Comparison of ENCODE assay signal across 1 cellular context in the genomic region with DNA sequence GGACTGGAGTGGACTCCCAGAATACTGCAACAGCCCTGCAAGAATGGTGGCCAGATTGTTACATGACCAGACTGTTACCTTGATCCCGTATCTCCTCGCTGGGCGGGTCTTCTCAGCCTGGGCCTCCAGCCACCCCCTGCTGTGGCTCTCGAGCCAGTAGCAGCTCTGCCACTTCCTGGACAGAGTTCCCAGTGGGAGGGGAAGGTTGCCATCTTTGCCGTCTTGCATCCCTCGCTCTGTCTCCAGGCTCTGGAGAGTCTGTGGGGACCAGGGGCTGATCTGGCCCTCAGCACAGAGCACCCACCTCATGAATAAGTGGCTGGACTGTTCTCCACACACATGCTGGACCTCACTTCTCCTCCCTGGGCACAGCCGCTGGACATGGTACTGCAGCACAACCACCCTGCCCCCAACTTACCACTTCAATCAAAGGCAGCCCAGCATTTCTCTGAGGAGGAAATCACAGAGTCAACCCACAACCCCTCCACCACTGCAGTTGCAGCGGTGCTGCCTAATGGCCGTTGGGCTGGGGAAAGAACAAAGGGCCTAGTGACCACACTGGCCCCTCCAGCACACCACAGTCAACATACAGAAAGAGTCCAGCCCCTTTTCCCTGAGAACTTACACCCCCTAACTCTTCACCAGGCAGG.
TF ChIP-seq lines count a peak whose summit lies in the region.

No MANE protein-coding gene starts in this region.

TF ChIP-seq in H1, 55 proteins besides CTCF, POLR2A, EP300 and RAD21:
- no peak for TF ChIP-seq CHD1 (IDR thresholded peaks at IDR 0.05; ENCODE audit: low read depth, low read length)
- no peak for TF ChIP-seq MAFK (IDR thresholded peaks at IDR 0.05; ENCODE audit: low read depth, low read length)
- no peak for TF ChIP-seq KDM4A (IDR thresholded peaks at IDR 0.05; ENCODE audit: low read depth, low read length, severe bottlenecking)
- no peak for TF ChIP-seq GTF2F1 (IDR thresholded peaks at IDR 0.05; ENCODE audit: borderline replicate concordance, low read depth, low read length)
- TF ChIP-seq ASH2L (IDR thresholded peaks at IDR 0.05; ENCODE audit: low read length) = no peak
- no peak for TF ChIP-seq SIX5 (IDR thresholded peaks at IDR 0.05; ENCODE audit: low read depth, low read length)
- no peak for TF ChIP-seq KDM5A (IDR thresholded peaks at IDR 0.05; ENCODE audit: low read length)
- no peak for TF ChIP-seq CBX5 (IDR thresholded peaks at IDR 0.05; ENCODE audit: low read depth, low read length)
- no peak for TF ChIP-seq RXRA (IDR thresholded peaks at IDR 0.05; ENCODE audit: insufficient read depth, low read depth, low read length)
- TF ChIP-seq YY1 (IDR thresholded peaks at IDR 0.05; ENCODE audit: low read depth, low read length) = no peak
- TF ChIP-seq, protein P1, sequence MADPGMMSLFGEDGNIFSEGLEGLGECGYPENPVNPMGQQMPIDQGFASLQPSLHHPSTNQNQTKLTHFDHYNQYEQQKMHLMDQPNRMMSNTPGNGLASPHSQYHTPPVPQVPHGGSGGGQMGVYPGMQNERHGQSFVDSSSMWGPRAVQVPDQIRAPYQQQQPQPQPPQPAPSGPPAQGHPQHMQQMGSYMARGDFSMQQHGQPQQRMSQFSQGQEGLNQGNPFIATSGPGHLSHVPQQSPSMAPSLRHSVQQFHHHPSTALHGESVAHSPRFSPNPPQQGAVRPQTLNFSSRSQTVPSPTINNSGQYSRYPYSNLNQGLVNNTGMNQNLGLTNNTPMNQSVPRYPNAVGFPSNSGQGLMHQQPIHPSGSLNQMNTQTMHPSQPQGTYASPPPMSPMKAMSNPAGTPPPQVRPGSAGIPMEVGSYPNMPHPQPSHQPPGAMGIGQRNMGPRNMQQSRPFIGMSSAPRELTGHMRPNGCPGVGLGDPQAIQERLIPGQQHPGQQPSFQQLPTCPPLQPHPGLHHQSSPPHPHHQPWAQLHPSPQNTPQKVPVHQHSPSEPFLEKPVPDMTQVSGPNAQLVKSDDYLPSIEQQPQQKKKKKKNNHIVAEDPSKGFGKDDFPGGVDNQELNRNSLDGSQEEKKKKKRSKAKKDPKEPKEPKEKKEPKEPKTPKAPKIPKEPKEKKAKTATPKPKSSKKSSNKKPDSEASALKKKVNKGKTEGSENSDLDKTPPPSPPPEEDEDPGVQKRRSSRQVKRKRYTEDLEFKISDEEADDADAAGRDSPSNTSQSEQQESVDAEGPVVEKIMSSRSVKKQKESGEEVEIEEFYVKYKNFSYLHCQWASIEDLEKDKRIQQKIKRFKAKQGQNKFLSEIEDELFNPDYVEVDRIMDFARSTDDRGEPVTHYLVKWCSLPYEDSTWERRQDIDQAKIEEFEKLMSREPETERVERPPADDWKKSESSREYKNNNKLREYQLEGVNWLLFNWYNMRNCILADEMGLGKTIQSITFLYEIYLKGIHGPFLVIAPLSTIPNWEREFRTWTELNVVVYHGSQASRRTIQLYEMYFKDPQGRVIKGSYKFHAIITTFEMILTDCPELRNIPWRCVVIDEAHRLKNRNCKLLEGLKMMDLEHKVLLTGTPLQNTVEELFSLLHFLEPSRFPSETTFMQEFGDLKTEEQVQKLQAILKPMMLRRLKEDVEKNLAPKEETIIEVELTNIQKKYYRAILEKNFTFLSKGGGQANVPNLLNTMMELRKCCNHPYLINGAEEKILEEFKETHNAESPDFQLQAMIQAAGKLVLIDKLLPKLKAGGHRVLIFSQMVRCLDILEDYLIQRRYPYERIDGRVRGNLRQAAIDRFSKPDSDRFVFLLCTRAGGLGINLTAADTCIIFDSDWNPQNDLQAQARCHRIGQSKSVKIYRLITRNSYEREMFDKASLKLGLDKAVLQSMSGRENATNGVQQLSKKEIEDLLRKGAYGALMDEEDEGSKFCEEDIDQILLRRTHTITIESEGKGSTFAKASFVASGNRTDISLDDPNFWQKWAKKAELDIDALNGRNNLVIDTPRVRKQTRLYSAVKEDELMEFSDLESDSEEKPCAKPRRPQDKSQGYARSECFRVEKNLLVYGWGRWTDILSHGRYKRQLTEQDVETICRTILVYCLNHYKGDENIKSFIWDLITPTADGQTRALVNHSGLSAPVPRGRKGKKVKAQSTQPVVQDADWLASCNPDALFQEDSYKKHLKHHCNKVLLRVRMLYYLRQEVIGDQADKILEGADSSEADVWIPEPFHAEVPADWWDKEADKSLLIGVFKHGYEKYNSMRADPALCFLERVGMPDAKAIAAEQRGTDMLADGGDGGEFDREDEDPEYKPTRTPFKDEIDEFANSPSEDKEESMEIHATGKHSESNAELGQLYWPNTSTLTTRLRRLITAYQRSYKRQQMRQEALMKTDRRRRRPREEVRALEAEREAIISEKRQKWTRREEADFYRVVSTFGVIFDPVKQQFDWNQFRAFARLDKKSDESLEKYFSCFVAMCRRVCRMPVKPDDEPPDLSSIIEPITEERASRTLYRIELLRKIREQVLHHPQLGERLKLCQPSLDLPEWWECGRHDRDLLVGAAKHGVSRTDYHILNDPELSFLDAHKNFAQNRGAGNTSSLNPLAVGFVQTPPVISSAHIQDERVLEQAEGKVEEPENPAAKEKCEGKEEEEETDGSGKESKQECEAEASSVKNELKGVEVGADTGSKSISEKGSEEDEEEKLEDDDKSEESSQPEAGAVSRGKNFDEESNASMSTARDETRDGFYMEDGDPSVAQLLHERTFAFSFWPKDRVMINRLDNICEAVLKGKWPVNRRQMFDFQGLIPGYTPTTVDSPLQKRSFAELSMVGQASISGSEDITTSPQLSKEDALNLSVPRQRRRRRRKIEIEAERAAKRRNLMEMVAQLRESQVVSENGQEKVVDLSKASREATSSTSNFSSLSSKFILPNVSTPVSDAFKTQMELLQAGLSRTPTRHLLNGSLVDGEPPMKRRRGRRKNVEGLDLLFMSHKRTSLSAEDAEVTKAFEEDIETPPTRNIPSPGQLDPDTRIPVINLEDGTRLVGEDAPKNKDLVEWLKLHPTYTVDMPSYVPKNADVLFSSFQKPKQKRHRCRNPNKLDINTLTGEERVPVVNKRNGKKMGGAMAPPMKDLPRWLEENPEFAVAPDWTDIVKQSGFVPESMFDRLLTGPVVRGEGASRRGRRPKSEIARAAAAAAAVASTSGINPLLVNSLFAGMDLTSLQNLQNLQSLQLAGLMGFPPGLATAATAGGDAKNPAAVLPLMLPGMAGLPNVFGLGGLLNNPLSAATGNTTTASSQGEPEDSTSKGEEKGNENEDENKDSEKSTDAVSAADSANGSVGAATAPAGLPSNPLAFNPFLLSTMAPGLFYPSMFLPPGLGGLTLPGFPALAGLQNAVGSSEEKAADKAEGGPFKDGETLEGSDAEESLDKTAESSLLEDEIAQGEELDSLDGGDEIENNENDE (IDR thresholded peaks at IDR 0.05; ENCODE audit: insufficient replicate concordance, low read length) = no peak
- no peak for TF ChIP-seq CEBPB (IDR thresholded peaks at IDR 0.05; ENCODE audit: low read depth, low read length)
- no peak for TF ChIP-seq CHD2 (IDR thresholded peaks at IDR 0.05; ENCODE audit: low read length)
- TF ChIP-seq GABPA (IDR thresholded peaks at IDR 0.05; ENCODE audit: borderline replicate concordance, insufficient read depth, low read length) = no peak
- no peak for TF ChIP-seq EGR1 (IDR thresholded peaks at IDR 0.05; ENCODE audit: borderline replicate concordance, low read depth, low read length)
- no peak for TF ChIP-seq POU5F1 (IDR thresholded peaks at IDR 0.05; ENCODE audit: low read depth, low read length)
- no peak for TF ChIP-seq SP4 (IDR thresholded peaks at IDR 0.05; ENCODE audit: low read length)
- TF ChIP-seq FOSL1 (IDR thresholded peaks at IDR 0.05; ENCODE audit: insufficient read depth, low read depth, low read length) = no peak
- TF ChIP-seq SP2 (IDR thresholded peaks at IDR 0.05; ENCODE audit: low read length) = no peak
